ENCODE assay signal across 1 cellular context in the genomic region with DNA sequence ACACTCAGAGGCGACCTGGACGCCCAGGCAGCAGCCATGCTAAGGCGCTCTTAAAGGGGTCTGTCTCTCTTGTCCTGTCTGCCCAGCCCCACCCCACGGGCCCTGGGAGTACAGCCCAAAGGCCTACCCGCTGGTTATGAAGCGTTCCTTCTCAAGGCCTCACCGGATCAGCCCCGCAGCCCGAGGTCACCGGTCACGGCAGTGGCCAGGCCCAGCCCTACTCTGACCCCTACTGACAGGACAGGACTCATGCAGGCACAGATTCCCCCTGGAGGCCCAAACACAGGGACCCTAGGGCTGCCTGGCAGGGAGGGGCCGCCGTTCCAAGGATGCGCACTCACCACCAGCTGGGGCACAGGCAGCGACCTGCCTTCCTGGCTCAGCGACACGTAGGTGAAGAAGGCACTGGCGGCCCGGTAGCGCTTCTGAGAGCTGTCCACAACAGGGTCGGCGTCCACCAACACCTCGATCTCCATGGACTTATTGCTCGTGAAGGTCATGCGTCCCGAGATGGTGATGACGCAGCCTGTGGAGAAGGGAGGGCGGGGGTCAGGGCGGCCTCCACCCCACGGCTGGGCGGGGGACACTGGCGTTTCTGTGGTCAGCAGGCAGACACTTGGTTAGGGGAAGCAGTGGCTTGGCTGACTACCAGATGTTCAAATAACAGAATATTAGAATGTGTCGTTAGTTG.
TF ChIP-seq lines count a peak whose summit lies in the region.

No MANE protein-coding gene starts in this region.

TF ChIP-seq in K562, 482 proteins besides CTCF, POLR2A, EP300 and RAD21 (continued from another document and continues in another):
- TF ChIP-seq ZFX (CRISPR knock-in tag; IDR thresholded peaks at IDR 0.05) (peak; percentile 50), KLF13 (tag; IDR thresholded peaks at IDR 0.05; ENCODE audit: borderline replicate concordance, low read depth) (no peak), PCBP2 (IDR thresholded peaks at IDR 0.05; ENCODE audit: low read depth, low read length, poor library complexity, severe bottlenecking) (no peak), SMARCA5 (IDR thresholded peaks at IDR 0.05) (no peak), ELF1 (tag; IDR thresholded peaks at IDR 0.05) (no peak), HNRNPK (IDR thresholded peaks at IDR 0.05; ENCODE audit: low read depth, low read length, poor library complexity, severe bottlenecking) (no peak), FOS (IDR thresholded peaks at IDR 0.05; ENCODE audit: extremely low read depth, insufficient read length) (no peak), TARDBP (IDR thresholded peaks at IDR 0.05) (no peak), RB1 (IDR thresholded peaks at IDR 0.05; ENCODE audit: low read depth) (peak; percentile 31; the same call in 1 of the 2 replicates), CREM (IDR thresholded peaks at IDR 0.05; ENCODE audit: low read depth) (0 out of 2 replicates have a peak, but pooled peaks have one; percentile 25), ZNF785 (CRISPR knock-in tag; IDR thresholded peaks at IDR 0.05) (no peak), ASH1L (IDR thresholded peaks at IDR 0.05; ENCODE audit: borderline replicate concordance, low read depth, partially characterized antibody) (no peak), ELF4 (CRISPR knock-in tag; IDR thresholded peaks at IDR 0.05) (no peak), ZBTB7A (IDR thresholded peaks at IDR 0.05; ENCODE audit: borderline replicate concordance, control insufficient read depth, low read depth, low read length) (peak; percentile 39; the same call in 1 of the 2 replicates), NFIC (IDR thresholded peaks at IDR 0.05) (no peak), HCFC1 (IDR thresholded peaks at IDR 0.05; ENCODE audit: low read depth, low read length) (no peak), SRSF1 (IDR thresholded peaks at IDR 0.05; ENCODE audit: low read depth, low read length) (no peak), MEIS2 (IDR thresholded peaks at IDR 0.05; ENCODE audit: partially characterized antibody) (no peak), GABPB1 (CRISPR knock-in tag; IDR thresholded peaks at IDR 0.05) (peak; percentile 63; the same call in 1 of the 2 replicates), NCOA1 (IDR thresholded peaks at IDR 0.05; ENCODE audit: low read depth) (no peak), ZSCAN32 (CRISPR knock-in tag; IDR thresholded peaks at IDR 0.05) (no peak), FOXM1 (IDR thresholded peaks at IDR 0.05; ENCODE audit: low read depth) (no peak), FOXM1 (CRISPR knock-in tag; IDR thresholded peaks at IDR 0.05; ENCODE audit: low read depth) (no peak), U2AF2 (optimal IDR thresholded peaks at IDR 0.05; ENCODE audit: low read depth, low read length) (no peak), RBM14 (IDR thresholded peaks at IDR 0.05; ENCODE audit: borderline replicate concordance, insufficient read depth, low read depth, low read length) (no peak), SETDB1 (IDR thresholded peaks at IDR 0.05; ENCODE audit: low read length) (no peak), EHMT2 (IDR thresholded peaks at IDR 0.05) (no peak)
- TF ChIP-seq, protein P1, sequence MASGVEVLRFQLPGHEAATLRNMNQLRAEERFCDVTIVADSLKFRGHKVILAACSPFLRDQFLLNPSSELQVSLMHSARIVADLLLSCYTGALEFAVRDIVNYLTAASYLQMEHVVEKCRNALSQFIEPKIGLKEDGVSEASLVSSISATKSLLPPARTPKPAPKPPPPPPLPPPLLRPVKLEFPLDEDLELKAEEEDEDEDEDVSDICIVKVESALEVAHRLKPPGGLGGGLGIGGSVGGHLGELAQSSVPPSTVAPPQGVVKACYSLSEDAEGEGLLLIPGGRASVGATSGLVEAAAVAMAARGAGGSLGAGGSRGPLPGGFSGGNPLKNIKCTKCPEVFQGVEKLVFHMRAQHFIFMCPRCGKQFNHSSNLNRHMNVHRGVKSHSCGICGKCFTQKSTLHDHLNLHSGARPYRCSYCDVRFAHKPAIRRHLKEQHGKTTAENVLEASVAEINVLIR (CRISPR knock-in tag; IDR thresholded peaks at IDR 0.05): peak; percentile 47; the same call in 1 of the 2 replicates
- TF ChIP-seq, protein P2, sequence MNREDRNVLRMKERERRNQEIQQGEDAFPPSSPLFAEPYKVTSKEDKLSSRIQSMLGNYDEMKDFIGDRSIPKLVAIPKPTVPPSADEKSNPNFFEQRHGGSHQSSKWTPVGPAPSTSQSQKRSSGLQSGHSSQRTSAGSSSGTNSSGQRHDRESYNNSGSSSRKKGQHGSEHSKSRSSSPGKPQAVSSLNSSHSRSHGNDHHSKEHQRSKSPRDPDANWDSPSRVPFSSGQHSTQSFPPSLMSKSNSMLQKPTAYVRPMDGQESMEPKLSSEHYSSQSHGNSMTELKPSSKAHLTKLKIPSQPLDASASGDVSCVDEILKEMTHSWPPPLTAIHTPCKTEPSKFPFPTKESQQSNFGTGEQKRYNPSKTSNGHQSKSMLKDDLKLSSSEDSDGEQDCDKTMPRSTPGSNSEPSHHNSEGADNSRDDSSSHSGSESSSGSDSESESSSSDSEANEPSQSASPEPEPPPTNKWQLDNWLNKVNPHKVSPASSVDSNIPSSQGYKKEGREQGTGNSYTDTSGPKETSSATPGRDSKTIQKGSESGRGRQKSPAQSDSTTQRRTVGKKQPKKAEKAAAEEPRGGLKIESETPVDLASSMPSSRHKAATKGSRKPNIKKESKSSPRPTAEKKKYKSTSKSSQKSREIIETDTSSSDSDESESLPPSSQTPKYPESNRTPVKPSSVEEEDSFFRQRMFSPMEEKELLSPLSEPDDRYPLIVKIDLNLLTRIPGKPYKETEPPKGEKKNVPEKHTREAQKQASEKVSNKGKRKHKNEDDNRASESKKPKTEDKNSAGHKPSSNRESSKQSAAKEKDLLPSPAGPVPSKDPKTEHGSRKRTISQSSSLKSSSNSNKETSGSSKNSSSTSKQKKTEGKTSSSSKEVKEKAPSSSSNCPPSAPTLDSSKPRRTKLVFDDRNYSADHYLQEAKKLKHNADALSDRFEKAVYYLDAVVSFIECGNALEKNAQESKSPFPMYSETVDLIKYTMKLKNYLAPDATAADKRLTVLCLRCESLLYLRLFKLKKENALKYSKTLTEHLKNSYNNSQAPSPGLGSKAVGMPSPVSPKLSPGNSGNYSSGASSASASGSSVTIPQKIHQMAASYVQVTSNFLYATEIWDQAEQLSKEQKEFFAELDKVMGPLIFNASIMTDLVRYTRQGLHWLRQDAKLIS (CRISPR knock-in tag; IDR thresholded peaks at IDR 0.05): no peak
- TF ChIP-seq, protein P3, sequence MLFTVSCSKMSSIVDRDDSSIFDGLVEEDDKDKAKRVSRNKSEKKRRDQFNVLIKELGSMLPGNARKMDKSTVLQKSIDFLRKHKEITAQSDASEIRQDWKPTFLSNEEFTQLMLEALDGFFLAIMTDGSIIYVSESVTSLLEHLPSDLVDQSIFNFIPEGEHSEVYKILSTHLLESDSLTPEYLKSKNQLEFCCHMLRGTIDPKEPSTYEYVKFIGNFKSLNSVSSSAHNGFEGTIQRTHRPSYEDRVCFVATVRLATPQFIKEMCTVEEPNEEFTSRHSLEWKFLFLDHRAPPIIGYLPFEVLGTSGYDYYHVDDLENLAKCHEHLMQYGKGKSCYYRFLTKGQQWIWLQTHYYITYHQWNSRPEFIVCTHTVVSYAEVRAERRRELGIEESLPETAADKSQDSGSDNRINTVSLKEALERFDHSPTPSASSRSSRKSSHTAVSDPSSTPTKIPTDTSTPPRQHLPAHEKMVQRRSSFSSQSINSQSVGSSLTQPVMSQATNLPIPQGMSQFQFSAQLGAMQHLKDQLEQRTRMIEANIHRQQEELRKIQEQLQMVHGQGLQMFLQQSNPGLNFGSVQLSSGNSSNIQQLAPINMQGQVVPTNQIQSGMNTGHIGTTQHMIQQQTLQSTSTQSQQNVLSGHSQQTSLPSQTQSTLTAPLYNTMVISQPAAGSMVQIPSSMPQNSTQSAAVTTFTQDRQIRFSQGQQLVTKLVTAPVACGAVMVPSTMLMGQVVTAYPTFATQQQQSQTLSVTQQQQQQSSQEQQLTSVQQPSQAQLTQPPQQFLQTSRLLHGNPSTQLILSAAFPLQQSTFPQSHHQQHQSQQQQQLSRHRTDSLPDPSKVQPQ (CRISPR knock-in tag; IDR thresholded peaks at IDR 0.05; ENCODE audit: borderline replicate concordance): no peak
- TF ChIP-seq, protein P4, sequence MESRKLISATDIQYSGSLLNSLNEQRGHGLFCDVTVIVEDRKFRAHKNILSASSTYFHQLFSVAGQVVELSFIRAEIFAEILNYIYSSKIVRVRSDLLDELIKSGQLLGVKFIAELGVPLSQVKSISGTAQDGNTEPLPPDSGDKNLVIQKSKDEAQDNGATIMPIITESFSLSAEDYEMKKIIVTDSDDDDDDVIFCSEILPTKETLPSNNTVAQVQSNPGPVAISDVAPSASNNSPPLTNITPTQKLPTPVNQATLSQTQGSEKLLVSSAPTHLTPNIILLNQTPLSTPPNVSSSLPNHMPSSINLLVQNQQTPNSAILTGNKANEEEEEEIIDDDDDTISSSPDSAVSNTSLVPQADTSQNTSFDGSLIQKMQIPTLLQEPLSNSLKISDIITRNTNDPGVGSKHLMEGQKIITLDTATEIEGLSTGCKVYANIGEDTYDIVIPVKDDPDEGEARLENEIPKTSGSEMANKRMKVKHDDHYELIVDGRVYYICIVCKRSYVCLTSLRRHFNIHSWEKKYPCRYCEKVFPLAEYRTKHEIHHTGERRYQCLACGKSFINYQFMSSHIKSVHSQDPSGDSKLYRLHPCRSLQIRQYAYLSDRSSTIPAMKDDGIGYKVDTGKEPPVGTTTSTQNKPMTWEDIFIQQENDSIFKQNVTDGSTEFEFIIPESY (CRISPR knock-in tag; IDR thresholded peaks at IDR 0.05): peak; percentile 98
- TF ChIP-seq, protein P5, sequence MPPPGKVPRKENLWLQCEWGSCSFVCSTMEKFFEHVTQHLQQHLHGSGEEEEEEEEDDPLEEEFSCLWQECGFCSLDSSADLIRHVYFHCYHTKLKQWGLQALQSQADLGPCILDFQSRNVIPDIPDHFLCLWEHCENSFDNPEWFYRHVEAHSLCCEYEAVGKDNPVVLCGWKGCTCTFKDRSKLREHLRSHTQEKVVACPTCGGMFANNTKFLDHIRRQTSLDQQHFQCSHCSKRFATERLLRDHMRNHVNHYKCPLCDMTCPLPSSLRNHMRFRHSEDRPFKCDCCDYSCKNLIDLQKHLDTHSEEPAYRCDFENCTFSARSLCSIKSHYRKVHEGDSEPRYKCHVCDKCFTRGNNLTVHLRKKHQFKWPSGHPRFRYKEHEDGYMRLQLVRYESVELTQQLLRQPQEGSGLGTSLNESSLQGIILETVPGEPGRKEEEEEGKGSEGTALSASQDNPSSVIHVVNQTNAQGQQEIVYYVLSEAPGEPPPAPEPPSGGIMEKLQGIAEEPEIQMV (tag; conservative IDR thresholded peaks at IDR 0.05; ENCODE audit: low read depth): no peak
- TF ChIP-seq, protein P6, sequence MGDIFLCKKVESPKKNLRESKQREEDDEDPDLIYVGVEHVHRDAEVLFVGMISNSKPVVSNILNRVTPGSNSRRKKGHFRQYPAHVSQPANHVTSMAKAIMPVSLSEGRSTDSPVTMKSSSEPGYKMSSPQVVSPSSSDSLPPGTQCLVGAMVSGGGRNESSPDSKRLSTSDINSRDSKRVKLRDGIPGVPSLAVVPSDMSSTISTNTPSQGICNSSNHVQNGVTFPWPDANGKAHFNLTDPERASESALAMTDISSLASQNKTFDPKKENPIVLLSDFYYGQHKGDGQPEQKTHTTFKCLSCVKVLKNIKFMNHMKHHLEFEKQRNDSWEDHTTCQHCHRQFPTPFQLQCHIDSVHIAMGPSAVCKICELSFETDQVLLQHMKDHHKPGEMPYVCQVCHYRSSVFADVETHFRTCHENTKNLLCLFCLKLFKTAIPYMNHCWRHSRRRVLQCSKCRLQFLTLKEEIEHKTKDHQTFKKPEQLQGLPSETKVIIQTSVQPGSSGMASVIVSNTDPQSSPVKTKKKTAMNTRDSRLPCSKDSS (IDR thresholded peaks at IDR 0.05; ENCODE audit: low read depth, partially characterized antibody): no peak
- TF ChIP-seq, protein P7, sequence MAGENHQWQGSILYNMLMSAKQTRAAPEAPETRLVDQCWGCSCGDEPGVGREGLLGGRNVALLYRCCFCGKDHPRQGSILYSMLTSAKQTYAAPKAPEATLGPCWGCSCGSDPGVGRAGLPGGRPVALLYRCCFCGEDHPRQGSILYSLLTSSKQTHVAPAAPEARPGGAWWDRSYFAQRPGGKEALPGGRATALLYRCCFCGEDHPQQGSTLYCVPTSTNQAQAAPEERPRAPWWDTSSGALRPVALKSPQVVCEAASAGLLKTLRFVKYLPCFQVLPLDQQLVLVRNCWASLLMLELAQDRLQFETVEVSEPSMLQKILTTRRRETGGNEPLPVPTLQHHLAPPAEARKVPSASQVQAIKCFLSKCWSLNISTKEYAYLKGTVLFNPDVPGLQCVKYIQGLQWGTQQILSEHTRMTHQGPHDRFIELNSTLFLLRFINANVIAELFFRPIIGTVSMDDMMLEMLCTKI (IDR thresholded peaks at IDR 0.05; ENCODE audit: partially characterized antibody): no peak
- TF ChIP-seq, protein P8, sequence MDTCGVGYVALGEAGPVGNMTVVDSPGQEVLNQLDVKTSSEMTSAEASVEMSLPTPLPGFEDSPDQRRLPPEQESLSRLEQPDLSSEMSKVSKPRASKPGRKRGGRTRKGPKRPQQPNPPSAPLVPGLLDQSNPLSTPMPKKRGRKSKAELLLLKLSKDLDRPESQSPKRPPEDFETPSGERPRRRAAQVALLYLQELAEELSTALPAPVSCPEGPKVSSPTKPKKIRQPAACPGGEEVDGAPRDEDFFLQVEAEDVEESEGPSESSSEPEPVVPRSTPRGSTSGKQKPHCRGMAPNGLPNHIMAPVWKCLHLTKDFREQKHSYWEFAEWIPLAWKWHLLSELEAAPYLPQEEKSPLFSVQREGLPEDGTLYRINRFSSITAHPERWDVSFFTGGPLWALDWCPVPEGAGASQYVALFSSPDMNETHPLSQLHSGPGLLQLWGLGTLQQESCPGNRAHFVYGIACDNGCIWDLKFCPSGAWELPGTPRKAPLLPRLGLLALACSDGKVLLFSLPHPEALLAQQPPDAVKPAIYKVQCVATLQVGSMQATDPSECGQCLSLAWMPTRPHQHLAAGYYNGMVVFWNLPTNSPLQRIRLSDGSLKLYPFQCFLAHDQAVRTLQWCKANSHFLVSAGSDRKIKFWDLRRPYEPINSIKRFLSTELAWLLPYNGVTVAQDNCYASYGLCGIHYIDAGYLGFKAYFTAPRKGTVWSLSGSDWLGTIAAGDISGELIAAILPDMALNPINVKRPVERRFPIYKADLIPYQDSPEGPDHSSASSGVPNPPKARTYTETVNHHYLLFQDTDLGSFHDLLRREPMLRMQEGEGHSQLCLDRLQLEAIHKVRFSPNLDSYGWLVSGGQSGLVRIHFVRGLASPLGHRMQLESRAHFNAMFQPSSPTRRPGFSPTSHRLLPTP (IDR thresholded peaks at IDR 0.05; ENCODE audit: borderline replicate concordance, extremely low read depth, insufficient read length): no peak
- TF ChIP-seq, protein P9, sequence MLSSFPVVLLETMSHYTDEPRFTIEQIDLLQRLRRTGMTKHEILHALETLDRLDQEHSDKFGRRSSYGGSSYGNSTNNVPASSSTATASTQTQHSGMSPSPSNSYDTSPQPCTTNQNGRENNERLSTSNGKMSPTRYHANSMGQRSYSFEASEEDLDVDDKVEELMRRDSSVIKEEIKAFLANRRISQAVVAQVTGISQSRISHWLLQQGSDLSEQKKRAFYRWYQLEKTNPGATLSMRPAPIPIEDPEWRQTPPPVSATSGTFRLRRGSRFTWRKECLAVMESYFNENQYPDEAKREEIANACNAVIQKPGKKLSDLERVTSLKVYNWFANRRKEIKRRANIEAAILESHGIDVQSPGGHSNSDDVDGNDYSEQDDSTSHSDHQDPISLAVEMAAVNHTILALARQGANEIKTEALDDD (IDR thresholded peaks at IDR 0.05): no peak
- TF ChIP-seq, protein P10, sequence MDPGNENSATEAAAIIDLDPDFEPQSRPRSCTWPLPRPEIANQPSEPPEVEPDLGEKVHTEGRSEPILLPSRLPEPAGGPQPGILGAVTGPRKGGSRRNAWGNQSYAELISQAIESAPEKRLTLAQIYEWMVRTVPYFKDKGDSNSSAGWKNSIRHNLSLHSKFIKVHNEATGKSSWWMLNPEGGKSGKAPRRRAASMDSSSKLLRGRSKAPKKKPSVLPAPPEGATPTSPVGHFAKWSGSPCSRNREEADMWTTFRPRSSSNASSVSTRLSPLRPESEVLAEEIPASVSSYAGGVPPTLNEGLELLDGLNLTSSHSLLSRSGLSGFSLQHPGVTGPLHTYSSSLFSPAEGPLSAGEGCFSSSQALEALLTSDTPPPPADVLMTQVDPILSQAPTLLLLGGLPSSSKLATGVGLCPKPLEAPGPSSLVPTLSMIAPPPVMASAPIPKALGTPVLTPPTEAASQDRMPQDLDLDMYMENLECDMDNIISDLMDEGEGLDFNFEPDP (CRISPR knock-in tag; IDR thresholded peaks at IDR 0.05): no peak
